In genomic region chr10:30092151-30092790, GRCh38 we compare ENCODE assay signal across 17 cellular contexts. TPM values are rescaled to one million over a fixed set of nuclear protein-coding genes. Genes with fewer than 3 reads are reported as not detected.
DNase-seq lines count a peak whose midpoint lies in the region; ATAC-seq, FAIRE-seq and TF ChIP-seq lines count a peak whose summit lies in the region.
"Had no signal": no experiment of that assay in that cellular context is flagged by ENCODE, and none has a peak within 500 bp of the region (broad histone marks: within the 10 kb centered on the region; RNA-seq: fewer than 3 reads in every experiment).

No MANE protein-coding gene starts in this region.

- no peaks in the 10 kb centered on the region for H4K20me1 ChIP-seq in astrocyte (ENCODE audit: insufficient read depth, low read length)

- H3K9me3 Mint-ChIP-seq in astrocyte (ENCODE audit: unreplicated experiment): peaks cover 3% of the 10 kb centered on the region
- H3K9me3 Mint-ChIP-seq: activated CD4-positive, alpha-beta memory T cell treated with anti-CD3 and anti-CD28 coated beads, Interleukin-2, amount 10 ng/mL, durations not matched to agents 7 days and 5 days; CD4-positive, alpha-beta memory T cell; central memory CD8-positive, alpha-beta T cell; mesothelial cell of epicardium; stimulated activated naive B cell treated with anti-CD40 and anti-IgM and Interleukin-4, amounts not matched to agents 10 μg/mL and 1 μg/mL and 100 μg/mL, for 72 hours had no signal

- FAIRE-seq in HTR-8/SVneo (lab: Jason Lieb, UNC) (peak; percentile 62), astrocyte (lab: Jason Lieb, UNC) (no peak)

- H3K4me2 ChIP-seq in astrocyte (ENCODE audit: low read length): peak overlapping the region; percentile 67

- no peak for TF ChIP-seq CTCF in astrocyte (IDR thresholded peaks at IDR 0.05; ENCODE audit: insufficient read depth, low read depth, low read length)

- DNase-seq in AG08395 (ENCODE audit: low spot score) (peak; percentile 37), HTR-8/SVneo (ENCODE audit: insufficient read length, low spot score) (peak; percentile 57), astrocyte (ENCODE audit: low read depth) (peak; percentile 47), kidney tubule cell (ENCODE audit: low spot score) (peak; percentile 60), T-helper 9 cell (no peak)
- no peak for DNase-seq in activated CD4-positive, CD25-positive, alpha-beta regulatory T cell treated with anti-CD3 and anti-CD28 coated beads, Interleukin-2, amount 50 U/mL, for 72 hours
- DNase-seq: activated CD4-positive, alpha-beta memory T cell treated with anti-CD3 and anti-CD28 coated beads, Interleukin-2, amount 10 ng/mL, durations not matched to agents 7 days and 5 days; activated effector memory CD4-positive, alpha-beta T cell treated with Interleukin-2 at 50 U/mL for 16 hours; CD4-positive, alpha-beta memory T cell; MM.1S; stimulated activated CD4-positive, alpha-beta T cell treated with anti-CD3 and anti-CD28 coated beads, Interleukin-2, amount 100 ng/mL, for 48 hours; stimulated activated naive B cell treated with anti-CD40 and anti-IgM and Interleukin-4, amounts not matched to agents 10 μg/mL and 1 μg/mL and 100 μg/mL, for 72 hours; T-helper 2 cell had no signal

- H3K4me3 Mint-ChIP-seq in astrocyte (ENCODE audit: unreplicated experiment): no peak overlapping the region
- H3K4me3 Mint-ChIP-seq: activated CD4-positive, alpha-beta memory T cell treated with anti-CD3 and anti-CD28 coated beads, Interleukin-2, amount 10 ng/mL, durations not matched to agents 7 days and 5 days; CD4-positive, alpha-beta memory T cell; central memory CD8-positive, alpha-beta T cell; mesothelial cell of epicardium; stimulated activated naive B cell treated with anti-CD40 and anti-IgM and Interleukin-4, amounts not matched to agents 10 μg/mL and 1 μg/mL and 100 μg/mL, for 72 hours had no signal

- no peaks in the 10 kb centered on the region for H3K36me3 ChIP-seq in astrocyte (ENCODE audit: insufficient read depth, low read length)

- peak overlapping the region; percentile 27 for H3K4me3 ChIP-seq in astrocyte (ENCODE audit: insufficient read depth, low read depth, low read length)

- ATAC-seq in HG03139 (IDR thresholded peaks at IDR 0.05; ENCODE audit: unreplicated experiment) (no peak), GM21576 (IDR thresholded peaks at IDR 0.05; ENCODE audit: unreplicated experiment) (no peak)
- ATAC-seq: stimulated activated naive B cell treated with anti-CD40 and anti-IgM and Interleukin-4, amounts not matched to agents 10 μg/mL and 1 μg/mL and 100 μg/mL, for 72 hours had no signal

- peaks cover 14% of the 10 kb centered on the region for H3K4me1 Mint-ChIP-seq in astrocyte (ENCODE audit: low read depth, unreplicated experiment)
- H3K4me1 Mint-ChIP-seq: activated CD4-positive, alpha-beta memory T cell treated with anti-CD3 and anti-CD28 coated beads, Interleukin-2, amount 10 ng/mL, durations not matched to agents 7 days and 5 days; CD4-positive, alpha-beta memory T cell; central memory CD8-positive, alpha-beta T cell; stimulated activated naive B cell treated with anti-CD40 and anti-IgM and Interleukin-4, amounts not matched to agents 10 μg/mL and 1 μg/mL and 100 μg/mL, for 72 hours had no signal

- no peaks in the 10 kb centered on the region for H3K27me3 Mint-ChIP-seq in astrocyte (ENCODE audit: low read depth, unreplicated experiment)

- H2AFZ ChIP-seq in astrocyte (ENCODE audit: low read depth, low read length): peak overlapping the region; percentile 82

- no peak overlapping the region for H3K9ac ChIP-seq in astrocyte (ENCODE audit: low read length)

- H3K9me3 ChIP-seq in astrocyte (ENCODE audit: insufficient read depth, low read depth, low read length): no peaks in the 10 kb centered on the region

- no peak overlapping the region for H3K27ac ChIP-seq in astrocyte (ENCODE audit: low read depth, low read length)

- H3K27ac Mint-ChIP-seq in astrocyte (ENCODE audit: unreplicated experiment): peak overlapping the region; percentile 80
- H3K27ac Mint-ChIP-seq: activated CD4-positive, alpha-beta memory T cell treated with anti-CD3 and anti-CD28 coated beads, Interleukin-2, amount 10 ng/mL, durations not matched to agents 7 days and 5 days; CD4-positive, alpha-beta memory T cell; mesothelial cell of epicardium; stimulated activated naive B cell treated with anti-CD40 and anti-IgM and Interleukin-4, amounts not matched to agents 10 μg/mL and 1 μg/mL and 100 μg/mL, for 72 hours had no signal

- no peaks in the 10 kb centered on the region for H3K27me3 ChIP-seq in astrocyte (ENCODE audit: insufficient read depth, low read length)

- H3K36me3 Mint-ChIP-seq in astrocyte (ENCODE audit: low read depth, unreplicated experiment): no peaks in the 10 kb centered on the region
- H3K36me3 Mint-ChIP-seq: CD4-positive, alpha-beta memory T cell; mesothelial cell of epicardium; stimulated activated naive B cell treated with anti-CD40 and anti-IgM and Interleukin-4, amounts not matched to agents 10 μg/mL and 1 μg/mL and 100 μg/mL, for 72 hours had no signal

- H3K79me2 ChIP-seq in astrocyte (ENCODE audit: insufficient read depth, low read length): no peaks in the 10 kb centered on the region

- peaks cover 5% of the 10 kb centered on the region for H3K4me1 ChIP-seq in astrocyte (ENCODE audit: insufficient read depth, low read length)

RNA-seq across cellular contexts. Expression of gene JCAD, which starts 32.9 kb away (rescaled TPM):
- 27.3 and 29.0 TPM in 2 replicates for total RNA-seq in astrocyte
- total RNA-seq: CD4-positive, alpha-beta memory T cell had no signal

Comparison
In these comparisons a context has a peak if more than half of its experiments do, and no peak if none do; other contexts are left out.
1. DNase-seq: peak in AG08395 (single experiment), HTR-8/SVneo (single experiment), astrocyte (single experiment) and kidney tubule cell (single experiment); none in T-helper 9 cell (single experiment) and activated CD4-positive, CD25-positive, alpha-beta regulatory T cell treated with anti-CD3 and anti-CD28 coated beads, Interleukin-2, amount 50 U/mL, for 72 hours (single experiment).